11 cellular contexts compared by ENCODE assay signal in genomic region chr2:36336321-36336720, GRCh38.
"Had no signal": no experiment of that assay in that cellular context is flagged by ENCODE, and none has a peak within 500 bp of the region (broad histone marks: within the 10 kb centered on the region; RNA-seq: fewer than 3 reads in every experiment).

No MANE protein-coding gene starts in this region.

- H2AFZ ChIP-seq: GM23248 had no signal

- DNase-seq: GM23248, GOT3, H7, H9, HCEC 1CT, HFFc6 had no signal

- H3K27ac ChIP-seq: GM23248 had no signal

- H3K9ac ChIP-seq: GM23248 had no signal

- H3K4me2 ChIP-seq: GM23338 had no signal

- H3K36me3 ChIP-seq: HAP-1 had no signal

- ATAC-seq: HCT116 had no signal

- H3K9me3 ChIP-seq: HAP-1 had no signal

- FAIRE-seq: H1, H54 had no signal

- H3K4me3 ChIP-seq: GM23248, GM23338, HAP-1 had no signal

- H3K4me1 ChIP-seq: HAP-1 had no signal
